Comparison of ENCODE assay signal across 14 cellular contexts in genomic region chr1:173453982-173454381, GRCh38. TPM values are rescaled to one million over a fixed set of nuclear protein-coding genes. Genes with fewer than 3 reads are reported as not detected.
A peak's percentile ranks its signal among the peaks of the same experiment; 100 is the strongest.
DNase-seq lines count a peak whose midpoint lies in the region; ATAC-seq and TF ChIP-seq lines count a peak whose summit lies in the region.
"Had no signal": no experiment of that assay in that cellular context is flagged by ENCODE, and none has a peak within 500 bp of the region (broad histone marks: within the 10 kb centered on the region; RNA-seq: fewer than 3 reads in every experiment).

No MANE protein-coding gene starts in this region.

- TF ChIP-seq CTCF in SK-N-SH (IDR thresholded peaks at IDR 0.05) (no peak), esophagus muscularis mucosa (IDR thresholded peaks at IDR 0.05) (no peak)

- H3K9me2 ChIP-seq in SK-N-SH, result no peaks in the 10 kb centered on the region

- H2AFZ ChIP-seq in SK-N-SH (ENCODE audit: low read depth), result peak overlapping the region; percentile 59; the same call in 1 of the 2 replicates
- H2AFZ ChIP-seq: parathyroid adenoma had no signal

- intact Hi-C loops in esophagus muscularis mucosa (cut with DNase I), result loop anchor here (2.0 kb wide), 1 partner anchor 21 kb away; no protein-coding TSS in a partner anchor

- no peaks in the 10 kb centered on the region for H3K4me1 ChIP-seq in SK-N-SH (ENCODE audit: control insufficient read depth in 1 of 2, insufficient read depth in 2 of 2, low read depth in 1 of 2, low read length in 1 of 2)
- peaks cover 0 to 57% (median 36%) of the 10 kb centered on the region in 4 donors for H3K4me1 ChIP-seq in esophagus muscularis mucosa
- H3K4me1 ChIP-seq: parathyroid adenoma had no signal

- CTCF ChIA-PET in SK-N-SH (lab: Yijun Ruan, JAX), result interaction anchor here (1.2 kb wide), 1 partner anchor 34 kb away, joined by 4 read pairs; no protein-coding TSS in a partner anchor

- H3K9me3 ChIP-seq in SK-N-SH, result no peaks in the 10 kb centered on the region
- H3K9me3 ChIP-seq in esophagus muscularis mucosa, result no peaks in the 10 kb centered on the region

- peak; percentile 46 for DNase-seq in ELR (ENCODE audit: low read depth)
- no peak for DNase-seq in SK-N-SH
- DNase-seq in esophagus muscularis mucosa (ENCODE audit: extremely low spot score), result no peak
- peak; percentile 19 for DNase-seq in renal cortical epithelial cell (ENCODE audit: low read depth)
- DNase-seq in NCI-H1105 treated with DMSO at 0.1 percent for 48 hours (lab: John Stamatoyannopoulos, UW), result no peak
- DNase-seq: DMS 273 treated with DMSO at 0.1 percent for 48 hours; GOT3; NCI-H1694 treated with DMSO at 0.1 percent for 48 hours; NCI-H446 treated with DMSO at 0.1 percent for 48 hours; stimulated activated CD4-positive, alpha-beta T cell treated with anti-CD3 and anti-CD28 coated beads, Interleukin-4, amount 100 ng/mL, for 24 hours; T-cell had no signal

- peaks cover 3% of the 10 kb centered on the region for H3F3A ChIP-seq in SK-N-SH (replicated peaks; ENCODE audit: insufficient read depth)

- no peaks in the 10 kb centered on the region for H3K79me2 ChIP-seq in SK-N-SH (ENCODE audit: insufficient read depth)
- H3K79me2 ChIP-seq: parathyroid adenoma had no signal

- H3K27me3 ChIP-seq in SK-N-SH (ENCODE audit: insufficient read depth), result no peaks in the 10 kb centered on the region
- H3K27me3 ChIP-seq in esophagus muscularis mucosa, result no peaks in the 10 kb centered on the region

- H3K36me3 ChIP-seq in SK-N-SH (replicated peaks in 1 of 2; ENCODE audit: control insufficient read depth in 1 of 2, insufficient read depth in 2 of 2, low read length in 1 of 2) (peaks cover 0 to 22% of the 10 kb centered on the region in 2 experiments), esophagus muscularis mucosa (peaks cover 0 to 6% (median 0%) of the 10 kb centered on the region in 4 donors)

- TF ChIP-seq POLR2A in esophagus muscularis mucosa (IDR thresholded peaks at IDR 0.05; ENCODE audit: low read depth), result no peak

- TF ChIP-seq EP300 in SK-N-SH (IDR thresholded peaks at IDR 0.05; ENCODE audit: borderline replicate concordance in 1 of 2, low read depth in 1 of 2, low read length in 1 of 2), result no peak
- TF ChIP-seq EP300 in esophagus muscularis mucosa (IDR thresholded peaks at IDR 0.05), result no peak

- H3K4me2 ChIP-seq in SK-N-SH, result no peak overlapping the region

- no peak for TF ChIP-seq RAD21 in SK-N-SH (IDR thresholded peaks at IDR 0.05; ENCODE audit: low read length)

- H3K4me3 ChIP-seq in SK-N-SH (ENCODE audit: low read depth in 2 of 2, low read length in 1 of 2) (no peak overlapping the region), esophagus muscularis mucosa (no peak overlapping the region)

- H4K20me1 ChIP-seq in SK-N-SH (ENCODE audit: insufficient read depth), result no peaks in the 10 kb centered on the region

- peak overlapping the region; percentile 48 to 72; a peak in 3 of 4 replicates for H3K27ac ChIP-seq in SK-N-SH (ENCODE audit: low read depth in 2 of 2, low read length in 1 of 2)
- peak overlapping the region; percentile 79 to 85 (median 84) for H3K27ac ChIP-seq in esophagus muscularis mucosa (replicated peaks in 1 of 4)
- H3K27ac ChIP-seq: parathyroid adenoma had no signal

- ATAC-seq in GM21576 (IDR thresholded peaks at IDR 0.05; ENCODE audit: unreplicated experiment) (no peak), HG03045 (IDR thresholded peaks at IDR 0.05; ENCODE audit: unreplicated experiment) (no peak)
- ATAC-seq: T-cell had no signal

- 0 out of 2 replicates have a peak overlapping the region, but pooled peaks have one; percentile 0 for H3K9ac ChIP-seq in SK-N-SH
- H3K9ac ChIP-seq: parathyroid adenoma had no signal

- POLR2A ChIA-PET in SK-N-SH (lab: Yijun Ruan, JAX), result no interaction called here

TF ChIP-seq in SK-N-SH, 30 proteins besides CTCF, POLR2A, EP300 and RAD21:
- TF ChIP-seq ZBTB33 (IDR thresholded peaks at IDR 0.05; ENCODE audit: borderline replicate concordance, low read depth), result no peak
- TF ChIP-seq YY1 (IDR thresholded peaks at IDR 0.05; ENCODE audit: low read depth), result peak; percentile 44; the same call in 1 of the 2 replicates
- TF ChIP-seq FOSL2 (IDR thresholded peaks at IDR 0.05; ENCODE audit: borderline replicate concordance, low read depth), result peak; percentile 17; the same call in 1 of the 2 replicates
- TF ChIP-seq GABPA (IDR thresholded peaks at IDR 0.05; ENCODE audit: low read depth), result no peak
- peak; percentile 32; the same call in 1 of the 2 replicates for TF ChIP-seq TAF1 (IDR thresholded peaks at IDR 0.05; ENCODE audit: borderline replicate concordance, low read depth, low read length)

RNA-seq across cellular contexts. Expression of gene PRDX6, which starts 23.2 kb away (rescaled TPM):
- polyA plus RNA-seq in SK-N-SH (2012; rRNA removed), result 224 and 270 TPM in 2 replicates
- 279 and 294 TPM in 2 replicates for polyA plus RNA-seq in SK-N-SH (2012; cell fraction: cytosol; rRNA removed)
- 172 and 259 TPM in 2 replicates for polyA plus RNA-seq in SK-N-SH (2012; cell fraction: nucleus; rRNA removed)
- total RNA-seq in esophagus muscularis mucosa, result 100 to 1,000 TPM; 319 to 529 (median 375) TPM
- total RNA-seq in renal cortical epithelial cell, result 354 and 387 TPM in 2 replicates

Comparison
In these comparisons a context has a peak if more than half of its experiments do, and no peak if none do; other contexts are left out.
1. DNase-seq: peak in ELR (single experiment) and renal cortical epithelial cell (single experiment); none in SK-N-SH (single experiment), esophagus muscularis mucosa (single experiment) and NCI-H1105 treated with DMSO at 0.1 percent for 48 hours (single experiment).